Comparison of ENCODE assay signal across 19 cellular contexts in the genomic region with DNA sequence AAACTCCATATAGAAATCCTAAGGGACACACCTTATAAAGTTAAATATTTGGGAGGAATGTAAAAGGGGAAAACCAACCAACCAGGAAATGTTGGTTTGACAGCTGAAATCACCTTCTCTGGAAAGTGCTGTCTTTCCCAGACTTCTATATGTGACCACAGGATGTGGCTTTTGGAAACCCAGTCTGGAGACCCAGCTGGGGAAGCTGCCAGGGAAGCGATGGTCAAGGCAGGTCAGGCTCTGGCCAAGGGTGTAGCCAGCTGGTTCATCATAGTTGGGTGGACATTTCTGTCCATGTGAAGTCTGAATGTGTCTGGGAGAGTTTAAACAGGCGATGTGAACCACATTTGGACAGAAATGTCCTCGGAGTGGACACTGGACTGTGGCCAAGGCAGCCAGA.
A peak's percentile ranks its signal among the peaks of the same experiment; 100 is the strongest.
DNase-seq lines count a peak whose midpoint lies in the region; FAIRE-seq and TF ChIP-seq lines count a peak whose summit lies in the region.
"Had no signal": no experiment of that assay in that cellular context is flagged by ENCODE, and none has a peak within 500 bp of the region (broad histone marks: within the 10 kb centered on the region; RNA-seq: fewer than 3 reads in every experiment).

No MANE protein-coding gene starts in this region.

- H3K9me3 Mint-ChIP-seq in HFFc6: peaks cover 25% of the 10 kb centered on the region
- H3K9me3 Mint-ChIP-seq: activated naive CD8-positive, alpha-beta T cell treated with anti-CD3 and anti-CD28 coated beads, Interleukin-2, amount 10 ng/mL, durations not matched to agents 7 days and 5 days had no signal

- peaks cover 79% of the 10 kb centered on the region for H3K4me1 Mint-ChIP-seq in HFFc6 (ENCODE audit: low read depth)
- H3K4me1 Mint-ChIP-seq: activated CD4-positive, alpha-beta T cell treated with anti-CD3 and anti-CD28 coated beads, Interleukin-2, amount 10 ng/mL, durations not matched to agents 7 days and 5 days; activated naive CD8-positive, alpha-beta T cell treated with anti-CD3 and anti-CD28 coated beads, Interleukin-2, amount 10 ng/mL, durations not matched to agents 7 days and 5 days; stimulated activated naive CD8-positive, alpha-beta T cell treated with anti-CD3 and anti-CD28 coated beads, Interleukin-15, amount 100 ng/mL, for 72 hours; T-cell had no signal

- H3K27me3 Mint-ChIP-seq in HFFc6 (ENCODE audit: insufficient read depth): no peaks in the 10 kb centered on the region

- H3K4me1 ChIP-seq in tibial artery: peaks cover 0 to 44% (median 19%) of the 10 kb centered on the region in 4 donors
- H3K4me1 ChIP-seq: BE2C had no signal

- FAIRE-seq in D721Med (lab: Jason Lieb, UNC): no peak
- FAIRE-seq: bronchial epithelial cell had no signal

- H3K9me3 ChIP-seq in tibial artery: peaks cover 0 to 9% (median 0%) of the 10 kb centered on the region in 3 donors
- H3K9me3 ChIP-seq: BE2C had no signal

- H3K4me3 Mint-ChIP-seq in HFFc6: no peak overlapping the region
- H3K4me3 Mint-ChIP-seq: activated CD4-positive, alpha-beta T cell treated with anti-CD3 and anti-CD28 coated beads, Interleukin-2, amount 10 ng/mL, durations not matched to agents 7 days and 5 days; activated naive CD8-positive, alpha-beta T cell treated with anti-CD3 and anti-CD28 coated beads, Interleukin-2, amount 10 ng/mL, durations not matched to agents 7 days and 5 days; mesothelial cell of epicardium; stimulated activated naive CD8-positive, alpha-beta T cell treated with anti-CD3 and anti-CD28 coated beads, Interleukin-15, amount 100 ng/mL, for 72 hours; T-cell had no signal

- H3K36me3 ChIP-seq in tibial artery: peaks cover 7 to 12% (median 10%) of the 10 kb centered on the region in 3 donors
- H3K36me3 ChIP-seq: BE2C, spleen had no signal

- DNase-seq in HFFc6: no peak
- DNase-seq in astrocyte of the hippocampus (ENCODE audit: low read depth, low spot score): peak; percentile 64
- DNase-seq in glomerular visceral epithelial cell (ENCODE audit: extremely low spot score): peak; percentile 94
- DNase-seq in tibial artery: no peak
- DNase-seq in stimulated activated CD4-positive, alpha-beta T cell treated with anti-CD3 and anti-CD28 coated beads, Interleukin-12 subunit alpha, Interleukin-12 subunit beta, amount 100 ng/mL, for 4 hours: no peak
- no peak for DNase-seq in midbrain (lab: John Stamatoyannopoulos, UW)
- no peak for DNase-seq in D721Med (ENCODE audit: insufficient read length, low spot score)
- DNase-seq: activated CD4-positive, alpha-beta T cell treated with anti-CD3 and anti-CD28 coated beads, Interleukin-2, amount 10 ng/mL, durations not matched to agents 7 days and 5 days; activated naive CD8-positive, alpha-beta T cell treated with anti-CD3 and anti-CD28 coated beads, Interleukin-2, amount 10 ng/mL, durations not matched to agents 7 days and 5 days; BE2C; NCI-H1417; NCI-H526; spleen; stimulated activated CD4-positive, alpha-beta T cell treated with anti-CD3 and anti-CD28 coated beads, Interleukin-4, amount 100 ng/mL, for 4 hours; stimulated activated naive CD8-positive, alpha-beta T cell treated with anti-CD3 and anti-CD28 coated beads, Interleukin-15, amount 100 ng/mL, for 72 hours; T-cell; trophoblast cell had no signal

- H3K4me3 ChIP-seq in tibial artery: no peak overlapping the region
- H3K4me3 ChIP-seq: spleen had no signal

- intact Hi-C loops in tibial artery (cut with DNase I; ENCODE audit: low total_unique reads): no loop called here

- H3K27ac Mint-ChIP-seq in HFFc6: peak overlapping the region; percentile 78
- H3K27ac Mint-ChIP-seq: activated CD4-positive, alpha-beta T cell treated with anti-CD3 and anti-CD28 coated beads, Interleukin-2, amount 10 ng/mL, durations not matched to agents 7 days and 5 days; activated naive CD8-positive, alpha-beta T cell treated with anti-CD3 and anti-CD28 coated beads, Interleukin-2, amount 10 ng/mL, durations not matched to agents 7 days and 5 days; mesothelial cell of epicardium; stimulated activated naive CD8-positive, alpha-beta T cell treated with anti-CD3 and anti-CD28 coated beads, Interleukin-15, amount 100 ng/mL, for 72 hours; T-cell had no signal

- no peak for TF ChIP-seq CTCF in HFFc6 (IDR thresholded peaks at IDR 0.05)
- no peak for TF ChIP-seq CTCF in tibial artery (IDR thresholded peaks at IDR 0.05)
- no peak for TF ChIP-seq CTCF in D721Med (IDR thresholded peaks at IDR 0.05; ENCODE audit: insufficient read depth, missing control alignments)

- peaks cover 40% of the 10 kb centered on the region for H3K36me3 Mint-ChIP-seq in HFFc6 (ENCODE audit: low read depth)
- H3K36me3 Mint-ChIP-seq: activated naive CD8-positive, alpha-beta T cell treated with anti-CD3 and anti-CD28 coated beads, Interleukin-2, amount 10 ng/mL, durations not matched to agents 7 days and 5 days; T-cell had no signal

- no peaks in the 10 kb centered on the region for H3K27me3 ChIP-seq in tibial artery
- H3K27me3 ChIP-seq: BE2C, spleen had no signal

- H3K27ac ChIP-seq in tibial artery: peak overlapping the region; percentile 20 to 28
- H3K27ac ChIP-seq: spleen had no signal

Comparison
In these comparisons a context has a peak if more than half of its experiments do, and no peak if none do; other contexts are left out.
1. DNase-seq: peak in astrocyte of the hippocampus (single experiment) and glomerular visceral epithelial cell (single experiment); none in HFFc6 (single experiment), tibial artery (0 of 2), stimulated activated CD4-positive, alpha-beta T cell treated with anti-CD3 and anti-CD28 coated beads, Interleukin-12 subunit alpha, Interleukin-12 subunit beta, amount 100 ng/mL, for 4 hours (single experiment), midbrain (single experiment) and D721Med (single experiment).